ENCODE assay signal across 8 cellular contexts in the genomic region with DNA sequence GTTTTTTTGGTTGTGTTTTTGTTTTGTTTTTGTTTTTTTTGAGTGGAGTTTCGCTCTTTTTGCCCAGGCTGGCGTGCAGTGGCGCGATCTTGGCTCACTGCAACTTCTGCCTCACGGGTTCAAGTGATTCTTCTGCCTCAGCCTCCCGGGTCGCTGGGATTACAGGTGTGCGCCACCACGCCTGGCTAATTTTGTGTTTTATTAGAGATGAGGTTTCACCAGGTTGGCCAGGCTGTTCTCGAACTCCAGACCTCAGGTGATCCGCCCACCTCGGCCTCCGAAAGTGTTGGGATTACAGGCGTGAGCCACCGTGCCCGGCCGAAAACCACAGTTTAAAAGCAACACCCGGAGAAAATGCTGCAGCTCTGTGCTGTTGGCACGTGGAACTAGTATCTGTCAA. TPM values are rescaled to one million over a fixed set of nuclear protein-coding genes. Genes with fewer than 3 reads are reported as not detected.
A peak's percentile ranks its signal among the peaks of the same experiment; 100 is the strongest.
DNase-seq lines count a peak whose midpoint lies in the region; ATAC-seq, FAIRE-seq and TF ChIP-seq lines count a peak whose summit lies in the region.
"Not testable (repeated sequence)": the region's sequence is repeated elsewhere in the genome, so short reads cannot be mapped to it uniquely, and the experiment has no call there.

No MANE protein-coding gene starts in this region.

- H3K9ac ChIP-seq in K562 (ENCODE audit: insufficient read depth in 1 of 2, low read depth in 2 of 2, low read length in 2 of 2) (peak overlapping the region; percentile 22 to 95; a peak in 3 of 4 replicates), mesenchymal stem cell (ENCODE audit: low read length) (peak overlapping the region; percentile 99)

- H3K4ac ChIP-seq in mesenchymal stem cell (ENCODE audit: low read depth in 1 of 2, low read length in 2 of 2) = not testable (repeated sequence)

- peaks cover 62% of the 10 kb centered on the region for H3K79me2 ChIP-seq in K562 (ENCODE audit: control insufficient read depth, insufficient read depth, low read length)

- not testable (repeated sequence) for H3K9me3 Mint-ChIP-seq in CD4-positive, CD25-positive, alpha-beta regulatory T cell

- POLR2A ChIA-PET in K562 (lab: Yijun Ruan, JAX) = interaction anchor here (0.6 to 5.7 kb wide), 11 partner anchors 11 to 943 kb away, joined by 3 to 106 read pairs (median 5); a partner anchor contains a TSS

- peak overlapping the region; percentile 86 for H3K4me2 ChIP-seq in K562 (ENCODE audit: insufficient read depth, low read length)
- not testable (repeated sequence) for H3K4me2 ChIP-seq in mesenchymal stem cell (ENCODE audit: low read length, poor library complexity, severe bottlenecking)

- H3K9me1 ChIP-seq in K562 (ENCODE audit: control insufficient read depth, insufficient read depth, low read length) = not testable (repeated sequence)

- H4K20me1 ChIP-seq in K562 (replicated peaks; ENCODE audit: control insufficient read depth, insufficient read depth, low read length) = peaks cover 16% of the 10 kb centered on the region; the same call in 1 of the 2 replicates

- TF ChIP-seq POLR2A in K562 (conservative IDR thresholded peaks at IDR 0.05); sigmoid colon (IDR thresholded peaks at IDR 0.05); tibial nerve (IDR thresholded peaks at IDR 0.05): not testable (repeated sequence)

- peaks cover 84% of the 10 kb centered on the region for H3K4me1 ChIP-seq in CD4-positive, CD25-positive, alpha-beta regulatory T cell (ENCODE audit: control insufficient read depth, insufficient read depth, low read length, poor library complexity, severe bottlenecking)
- H3K4me1 ChIP-seq in K562 (replicated peaks in 1 of 2; ENCODE audit: control insufficient read depth in 2 of 2, insufficient read depth in 2 of 2, low read length in 2 of 2) = peaks cover 35 to 44% of the 10 kb centered on the region in 2 experiments
- peaks cover 15% of the 10 kb centered on the region for H3K4me1 ChIP-seq in mesenchymal stem cell (ENCODE audit: control insufficient read depth, insufficient read depth, low read depth, low read length)
- H3K4me1 ChIP-seq in sigmoid colon = peaks cover 0 to 43% (median 32%) of the 10 kb centered on the region in 4 donors
- peaks cover 0 to 47% (median 22%) of the 10 kb centered on the region in 4 donors for H3K4me1 ChIP-seq in tibial nerve

- in situ Hi-C loops in K562 (cut with MboI) = not testable (repeated sequence)

- ATAC-seq in CD4-positive, CD25-positive, alpha-beta regulatory T cell (ENCODE audit: low read depth in 2 of 2); K562: not testable (repeated sequence)

- WGBS in K562 (ENCODE audit: insufficient coverage, low coverage, missing lambda C conversion rate) = 77% methylated on average over 19 of the region's 19 CpGs
- over 99% methylated on average over 18 of the region's 19 CpGs for WGBS in mesenchymal stem cell
- 81 to 86% methylated on average over 19 of the region's 19 CpGs for WGBS in sigmoid colon, 2 donors
- WGBS in tibial nerve, 2 donors = 94 to 96% methylated on average over 19 of the region's 19 CpGs

- TF ChIP-seq RAD21 in K562 (CRISPR knock-in tag; conservative IDR thresholded peaks at IDR 0.05 in 1 of 2, IDR thresholded peaks at IDR 0.05 in 1 of 2) = not testable (repeated sequence)

- H3K23ac ChIP-seq in mesenchymal stem cell (ENCODE audit: low read length in 2 of 2) = not testable (repeated sequence)

- H3K14ac ChIP-seq in mesenchymal stem cell (ENCODE audit: low read length in 2 of 2) = not testable (repeated sequence)

- H3K27ac Mint-ChIP-seq in CD4-positive, CD25-positive, alpha-beta regulatory T cell = not testable (repeated sequence)

- CTCF ChIA-PET in K562 (lab: Yijun Ruan, JAX; ENCODE audit: low intra/inter-chr PET ratio) = not testable (repeated sequence)

- BruUV-seq in K562 (replicated peaks; lab: Mats Ljungman, UMichigan) = not testable (repeated sequence)

- H3K27me3 ChIP-seq in CD4-positive, CD25-positive, alpha-beta regulatory T cell (ENCODE audit: control insufficient read depth, insufficient read depth, low read length); WERI-Rb-1 (ENCODE audit: insufficient read depth, low read depth, severe bottlenecking); K562 (ENCODE audit: control insufficient read depth in 2 of 2, insufficient read depth in 2 of 2, low read length in 2 of 2); mesenchymal stem cell (ENCODE audit: control insufficient read depth in 1 of 2, insufficient read depth in 1 of 2, low read length in 2 of 2); sigmoid colon; tibial nerve: not testable (repeated sequence)

- H3K79me1 ChIP-seq in mesenchymal stem cell (replicated peaks; ENCODE audit: low read length, poor library complexity, severe bottlenecking) = not testable (repeated sequence)

- not testable (repeated sequence) for H3K27me3 Mint-ChIP-seq in CD4-positive, CD25-positive, alpha-beta regulatory T cell

- H3K4me3 Mint-ChIP-seq in CD4-positive, CD25-positive, alpha-beta regulatory T cell = not testable (repeated sequence)

- not testable (repeated sequence) for H3K18ac ChIP-seq in mesenchymal stem cell (ENCODE audit: low read depth in 1 of 2, low read length in 2 of 2)

- peak overlapping the region; percentile 99 for H3K27ac ChIP-seq in CD4-positive, CD25-positive, alpha-beta regulatory T cell (ENCODE audit: insufficient read depth, low read length, poor library complexity, severe bottlenecking)
- H3K27ac ChIP-seq in WERI-Rb-1 (peak overlapping the region; percentile 96), K562 (ENCODE audit: extremely low read depth, low read depth, low read length) (peak overlapping the region; percentile 98), sigmoid colon (peak overlapping the region in 2 of 4 donors; percentile 88 to 90), tibial nerve (peak overlapping the region in 2 of 4 donors; percentile 89 to 99)
- H3K27ac ChIP-seq in mesenchymal stem cell (ENCODE audit: low read length, poor library complexity, severe bottlenecking) = not testable (repeated sequence)

- H4K91ac ChIP-seq in mesenchymal stem cell (ENCODE audit: low read length) = not testable (repeated sequence)

- not testable (repeated sequence) for H2BK15ac ChIP-seq in mesenchymal stem cell (ENCODE audit: low read depth, poor library complexity, severe bottlenecking)

- not testable (repeated sequence) for H4K8ac ChIP-seq in mesenchymal stem cell (ENCODE audit: low read length)

- not testable (repeated sequence) for H2AK5ac ChIP-seq in mesenchymal stem cell (ENCODE audit: low read length, severe bottlenecking)

- not testable (repeated sequence) for H2BK12ac ChIP-seq in mesenchymal stem cell (ENCODE audit: low read length in 2 of 2)

- H3K36me3 ChIP-seq in CD4-positive, CD25-positive, alpha-beta regulatory T cell (ENCODE audit: control insufficient read depth, insufficient read depth, low read length); sigmoid colon: not testable (repeated sequence)
- H3K36me3 ChIP-seq in WERI-Rb-1 = peaks cover 48% of the 10 kb centered on the region
- H3K36me3 ChIP-seq in K562 (ENCODE audit: control insufficient read depth, insufficient read depth, low read length) = peaks cover 42% of the 10 kb centered on the region
- peaks cover 12% of the 10 kb centered on the region in 2 experiments for H3K36me3 ChIP-seq in mesenchymal stem cell (ENCODE audit: control insufficient read depth in 1 of 2, insufficient read depth in 2 of 2, low read depth in 1 of 2, low read length in 2 of 2)
- H3K36me3 ChIP-seq in tibial nerve = peaks cover 0 to 12% (median 0%) of the 10 kb centered on the region in 3 donors

- not testable (repeated sequence) for H2AFZ ChIP-seq in K562 (ENCODE audit: low read depth, low read length); mesenchymal stem cell (ENCODE audit: low read depth, low read length)

- TF ChIP-seq EP300 in K562 (IDR thresholded peaks at IDR 0.05; ENCODE audit: low read length); sigmoid colon (IDR thresholded peaks at IDR 0.05); tibial nerve (IDR thresholded peaks at IDR 0.05): not testable (repeated sequence)

- not testable (repeated sequence) for H2BK5ac ChIP-seq in mesenchymal stem cell (ENCODE audit: low read depth, low read length, poor library complexity, severe bottlenecking)

- not testable (repeated sequence) for FAIRE-seq in K562 (lab: Jason Lieb, UNC)

- H3K9me3 ChIP-seq in CD4-positive, CD25-positive, alpha-beta regulatory T cell (ENCODE audit: control insufficient read depth in 2 of 2, low read length in 2 of 2); WERI-Rb-1 (ENCODE audit: severe bottlenecking); K562 (replicated peaks; ENCODE audit: control insufficient read depth, insufficient read depth, low read depth, low read length); mesenchymal stem cell (ENCODE audit: control insufficient read depth, low read length); sigmoid colon; tibial nerve: not testable (repeated sequence)

- H2BK120ac ChIP-seq in mesenchymal stem cell (ENCODE audit: low read depth, low read length) = not testable (repeated sequence)

- TF ChIP-seq CTCF in WERI-Rb-1 (IDR thresholded peaks at IDR 0.05; ENCODE audit: low read depth, low read length); K562 (IDR thresholded peaks at IDR 0.05 in 2 of 3, conservative IDR thresholded peaks at IDR 0.05 in 1 of 3; ENCODE audit: insufficient read depth in 2 of 3, low read depth in 1 of 3, low read length in 3 of 3); fibroblast of villous mesenchyme (IDR thresholded peaks at IDR 0.05; ENCODE audit: insufficient read depth, low read depth, low read length); sigmoid colon (IDR thresholded peaks at IDR 0.05); tibial nerve (IDR thresholded peaks at IDR 0.05): not testable (repeated sequence)

- intact Hi-C loops in K562 (cut with micrococcal nuclease); sigmoid colon (cut with DNase I): not testable (repeated sequence)

- peaks cover 21% of the 10 kb centered on the region for H3K36me3 Mint-ChIP-seq in CD4-positive, CD25-positive, alpha-beta regulatory T cell

- DNase-seq in CD4-positive, CD25-positive, alpha-beta regulatory T cell; Jurkat, Clone E6-1 (ENCODE audit: low read depth, low spot score); WERI-Rb-1; K562 (ENCODE audit: extremely low read depth in 1 of 4, low spot score in 3 of 4); fibroblast of villous mesenchyme (ENCODE audit: low read depth); mesenchymal stem cell; sigmoid colon; tibial nerve (ENCODE audit: low spot score in 2 of 2): not testable (repeated sequence)

- peaks cover 21 to 76% (median 45%) of the 10 kb centered on the region in 4 donors for H3K4me1 Mint-ChIP-seq in CD4-positive, CD25-positive, alpha-beta regulatory T cell

- H3K4me3 ChIP-seq in CD4-positive, CD25-positive, alpha-beta regulatory T cell (ENCODE audit: low read depth, low read length) = peak overlapping the region; percentile 92
- H3K4me3 ChIP-seq in Jurkat, Clone E6-1 (ENCODE audit: low read length) = peak overlapping the region; percentile 97
- H3K4me3 ChIP-seq in WERI-Rb-1 (ENCODE audit: low read depth, low read length) (peak overlapping the region; percentile 64), K562 (peak overlapping the region; percentile 75), fibroblast of villous mesenchyme (ENCODE audit: low read depth, low read length) (peak overlapping the region; percentile 79), mesenchymal stem cell (ENCODE audit: insufficient read depth in 1 of 2, low read depth in 1 of 2, low read length in 2 of 2) (peak overlapping the region in 1 of 2 experiments; percentile 100), sigmoid colon (peak overlapping the region in 3 of 4 donors; percentile 74 to 80 (median 78)), tibial nerve (peak overlapping the region; percentile 60 to 97 (median 78))

RNA-seq across cellular contexts. Expression of a gene that starts 1.2 kb away (rescaled TPM):
- total RNA-seq in CD4-positive, CD25-positive, alpha-beta regulatory T cell = 263 TPM
- polyA plus RNA-seq in CD4-positive, CD25-positive, alpha-beta regulatory T cell = 10 to 100 TPM; 10.0 to 20.0 (median 11.3) TPM
- 6.0 TPM for polyA plus RNA-seq in Jurkat, Clone E6-1 (2012; ENCODE audit: insufficient read depth, insufficient read length)
- 237 and 644 TPM in 2 replicates for total RNA-seq in K562 (2011; cell fraction: chromatin; rRNA removed; ENCODE audit: low replicate concordance)
- 117 and 136 TPM in 2 replicates for total RNA-seq in K562 (2011; cell fraction: nucleolus; rRNA removed)
- 249 and 386 TPM in 2 replicates for total RNA-seq in K562 (2011; cell fraction: nucleoplasm; rRNA removed)
- total RNA-seq in K562 (2014; rRNA removed) (21.2 and 24.6 TPM in 2 replicates), K562 (2014; rRNA removed; fragmentation: Illumina TruSeq; extraction: Trizol) (40.6 and 53.0 TPM in 2 replicates), K562 (2015; rRNA removed; fragmentation: Illumina TruSeq; extraction: Trizol) (32.2 and 33.4 TPM in 2 replicates), K562 (2021) (55.9 and 61.7 TPM in 2 replicates), fibroblast of villous mesenchyme (29.0 and 32.4 TPM in 2 replicates), sigmoid colon (10 to 100 TPM; 48.2 to 82.0 (median 53.1) TPM), tibial nerve (100 to 1,000 TPM in 2 of 4 donors, 10 to 100 TPM in 2; 83.0 to 113 (median 101) TPM)
- polyA plus RNA-seq in K562 (2011; rRNA removed) (41.2 and 46.7 TPM in 2 replicates), K562 (2014; fragmentation: Illumina TruSeq; extraction: Trizol) (10.0 TPM in 2 replicates), K562 (2014; fragmentation: Nextera tagmentation; extraction: Ambion mirVana) (10 to 100 TPM in 1 of 2 experiments, 1 to 10 TPM in 1; 3.3 to 11.1 TPM), K562 (2014; rRNA removed) (17.9 and 22.6 TPM in 2 replicates), sigmoid colon (10 to 100 TPM in 1 of 3 donors, 1 to 10 TPM in 2; 1.2 to 14.9 (median 1.8) TPM)
- 5.9 and 16.5 TPM in 2 replicates for polyA plus RNA-seq in K562 (2011; cell fraction: cytosol; rRNA removed)
- 63.1 and 81.2 TPM in 2 replicates for polyA plus RNA-seq in K562 (2011; cell fraction: nucleus; rRNA removed)
- 5.2 and 7.5 TPM in 2 replicates for polyA plus RNA-seq in K562 (2012)
- polyA minus RNA-seq in K562 (2011; rRNA and poly(A)+ RNA removed) = 171 and 249 TPM in 2 replicates
- 15.7 and 26.6 TPM in 2 replicates for polyA minus RNA-seq in K562 (2011; cell fraction: cytosol; rRNA and poly(A)+ RNA removed)
- polyA minus RNA-seq in K562 (2011; cell fraction: nucleus; rRNA and poly(A)+ RNA removed) = 120 and 165 TPM in 2 replicates
- polyA plus RNA-seq in mesenchymal stem cell (2013, experiment 1 of 2) = 10.6 TPM
- polyA plus RNA-seq in mesenchymal stem cell (2013, experiment 2 of 2) = 9.5 TPM

RNA-seq across cellular contexts. Expression of a gene that starts 22.8 kb away (rescaled TPM):
- 39.5 TPM for total RNA-seq in CD4-positive, CD25-positive, alpha-beta regulatory T cell
- polyA plus RNA-seq in CD4-positive, CD25-positive, alpha-beta regulatory T cell = 1 to 10 TPM in 3 of 4 donors, under 1 TPM in 1; 0.90 to 2.2 (median 1.5) TPM
- polyA plus RNA-seq in Jurkat, Clone E6-1 (2012; ENCODE audit: insufficient read depth, insufficient read length) = 7.5 TPM
- 1.7 and 12.0 TPM in 2 replicates for total RNA-seq in K562 (2011; cell fraction: chromatin; rRNA removed; ENCODE audit: low replicate concordance)
- total RNA-seq in K562 (2011; cell fraction: nucleolus; rRNA removed) = 2.2 and 6.7 TPM in 2 replicates
- total RNA-seq in K562 (2011; cell fraction: nucleoplasm; rRNA removed) = 2.1 and 2.4 TPM in 2 replicates
- total RNA-seq in K562 (2014; rRNA removed) (0.95 and 1.6 TPM in 2 replicates), K562 (2014; rRNA removed; fragmentation: Illumina TruSeq; extraction: Trizol) (0.61 and 0.62 TPM in 2 replicates), K562 (2015; rRNA removed; fragmentation: Illumina TruSeq; extraction: Trizol) (0.34 and 0.72 TPM in 2 replicates), K562 (2021) (1.8 and 2.9 TPM in 2 replicates), fibroblast of villous mesenchyme (7.3 and 8.4 TPM in 2 replicates), sigmoid colon (10 to 100 TPM in 3 of 4 donors, 1 to 10 TPM in 1; 9.2 to 29.9 (median 16.0) TPM), tibial nerve (10 to 100 TPM; 18.0 to 67.2 (median 32.5) TPM)
- polyA plus RNA-seq in K562 (2011; rRNA removed) (1.1 and 4.0 TPM in 2 replicates), K562 (2014; fragmentation: Illumina TruSeq; extraction: Trizol) (0.55 and 0.82 TPM in 2 replicates), K562 (2014; fragmentation: Nextera tagmentation; extraction: Ambion mirVana) (under 1 TPM; 0.10 to 0.27 TPM), K562 (2014; rRNA removed) (0.27 and 0.65 TPM in 2 replicates), sigmoid colon (10 to 100 TPM; 11.4 to 47.6 (median 17.1) TPM)
- 2.0 and 3.0 TPM in 2 replicates for polyA plus RNA-seq in K562 (2011; cell fraction: cytosol; rRNA removed)
- polyA plus RNA-seq in K562 (2011; cell fraction: nucleus; rRNA removed) = 3.8 and 3.9 TPM in 2 replicates
- polyA plus RNA-seq in K562 (2012) = 1.4 and 2.8 TPM in 2 replicates
- 3.3 and 3.9 TPM in 2 replicates for polyA minus RNA-seq in K562 (2011; rRNA and poly(A)+ RNA removed)
- polyA minus RNA-seq in K562 (2011; cell fraction: cytosol; rRNA and poly(A)+ RNA removed) = 2.7 and 7.7 TPM in 2 replicates
- 3.1 and 6.1 TPM in 2 replicates for polyA minus RNA-seq in K562 (2011; cell fraction: nucleus; rRNA and poly(A)+ RNA removed)
- polyA plus RNA-seq in mesenchymal stem cell (2013, experiment 1 of 2) = 3.7 TPM
- 3.8 TPM for polyA plus RNA-seq in mesenchymal stem cell (2013, experiment 2 of 2)
